Comparison of ENCODE assay signal across 20 cellular contexts in genomic region chr1:56922070-56922469, GRCh38. TPM values are rescaled to one million over a fixed set of nuclear protein-coding genes. Genes with fewer than 3 reads are reported as not detected.
"Had no signal": no experiment of that assay in that cellular context is flagged by ENCODE, and none has a peak within 500 bp of the region (broad histone marks: within the 10 kb centered on the region; RNA-seq: fewer than 3 reads in every experiment).

No MANE protein-coding gene starts in this region.

- H3K9me3 Mint-ChIP-seq: activated CD4-positive, alpha-beta memory T cell treated with anti-CD3 and anti-CD28 coated beads, Interleukin-2, amount 10 ng/mL, durations not matched to agents 7 days and 5 days; activated naive CD4-positive, alpha-beta T cell treated with anti-CD3 and anti-CD28 coated beads, Interleukin-2, amount 50 U/mL, for 24 hours; activated T-cell treated with anti-CD3 and anti-CD28 coated beads, Interleukin-2, amount 50 U/mL, for 4 hours; mesothelial cell of epicardium; stimulated activated effector memory CD8-positive, alpha-beta T cell treated with anti-CD3 and anti-CD28 coated beads, Interleukin-12 subunit alpha, Interleukin-12 subunit beta, amount 100 ng/mL, for 72 hours had no signal

- H3K4me3 ChIP-seq: adrenal gland, gastrocnemius medialis, heart left ventricle, lung, pancreas, sigmoid colon, thyroid gland, uterus had no signal

- H3K36me3 ChIP-seq: adrenal gland, gastrocnemius medialis, heart left ventricle, pancreas, sigmoid colon, thyroid gland, uterus had no signal

- H3K27ac ChIP-seq: adrenal gland, gastrocnemius medialis, heart left ventricle, pancreas, sigmoid colon, thyroid gland, uterus had no signal

- ATAC-seq: activated T-cell treated with anti-CD3 and anti-CD28 coated beads, Interleukin-2, amount 50 U/mL, for 4 hours; gastrocnemius medialis; heart left ventricle; left colon; pancreas; stimulated activated effector memory CD8-positive, alpha-beta T cell treated with anti-CD3 and anti-CD28 coated beads, Interleukin-12 subunit alpha, Interleukin-12 subunit beta, amount 100 ng/mL, for 72 hours had no signal

- DNase-seq: activated CD4-positive, alpha-beta memory T cell treated with anti-CD3 and anti-CD28 coated beads, Interleukin-2, amount 10 ng/mL, durations not matched to agents 7 days and 5 days; activated CD4-positive, alpha-beta T cell treated with anti-CD3 and anti-CD28 coated beads for 4 hours; activated effector memory CD4-positive, alpha-beta T cell treated with Interleukin-2 at 50 U/mL for 16 hours; activated T-cell treated with anti-CD3 and anti-CD28 coated beads, Interleukin-2, amount 50 U/mL, for 4 hours; adrenal gland; erythroblast; gastrocnemius medialis; heart left ventricle; left colon; pancreas; sigmoid colon; stimulated activated CD4-positive, alpha-beta T cell treated with anti-CD3 and anti-CD28 coated beads, Interleukin-2, amount 100 ng/mL, for 24 hours; thyroid gland; uterus had no signal

- H3K9me3 ChIP-seq: adrenal gland, gastrocnemius medialis, heart left ventricle, pancreas, sigmoid colon, thyroid gland, uterus had no signal

- FAIRE-seq: pancreas had no signal

- H3K4me1 Mint-ChIP-seq: activated CD4-positive, alpha-beta memory T cell treated with anti-CD3 and anti-CD28 coated beads, Interleukin-2, amount 10 ng/mL, durations not matched to agents 7 days and 5 days; activated naive CD4-positive, alpha-beta T cell treated with anti-CD3 and anti-CD28 coated beads, Interleukin-2, amount 50 U/mL, for 24 hours; stimulated activated effector memory CD8-positive, alpha-beta T cell treated with anti-CD3 and anti-CD28 coated beads, Interleukin-12 subunit alpha, Interleukin-12 subunit beta, amount 100 ng/mL, for 72 hours had no signal

- H3K36me3 Mint-ChIP-seq: activated naive CD4-positive, alpha-beta T cell treated with anti-CD3 and anti-CD28 coated beads, Interleukin-2, amount 50 U/mL, for 24 hours; mesothelial cell of epicardium; stimulated activated effector memory CD8-positive, alpha-beta T cell treated with anti-CD3 and anti-CD28 coated beads, Interleukin-12 subunit alpha, Interleukin-12 subunit beta, amount 100 ng/mL, for 72 hours had no signal

- H3K27me3 Mint-ChIP-seq: activated CD4-positive, alpha-beta memory T cell treated with anti-CD3 and anti-CD28 coated beads, Interleukin-2, amount 10 ng/mL, durations not matched to agents 7 days and 5 days had no signal

- H3K27me3 ChIP-seq: adrenal gland, gastrocnemius medialis, heart left ventricle, pancreas, sigmoid colon, thyroid gland, uterus had no signal

- H3K4me1 ChIP-seq: adrenal gland, gastrocnemius medialis, heart left ventricle, sigmoid colon, uterus had no signal

- H3K4me3 Mint-ChIP-seq: activated CD4-positive, alpha-beta memory T cell treated with anti-CD3 and anti-CD28 coated beads, Interleukin-2, amount 10 ng/mL, durations not matched to agents 7 days and 5 days; activated naive CD4-positive, alpha-beta T cell treated with anti-CD3 and anti-CD28 coated beads, Interleukin-2, amount 50 U/mL, for 24 hours; activated T-cell treated with anti-CD3 and anti-CD28 coated beads, Interleukin-2, amount 50 U/mL, for 4 hours; mesothelial cell of epicardium; stimulated activated effector memory CD8-positive, alpha-beta T cell treated with anti-CD3 and anti-CD28 coated beads, Interleukin-12 subunit alpha, Interleukin-12 subunit beta, amount 100 ng/mL, for 72 hours had no signal

- H3K27ac Mint-ChIP-seq: activated CD4-positive, alpha-beta memory T cell treated with anti-CD3 and anti-CD28 coated beads, Interleukin-2, amount 10 ng/mL, durations not matched to agents 7 days and 5 days; activated naive CD4-positive, alpha-beta T cell treated with anti-CD3 and anti-CD28 coated beads, Interleukin-2, amount 50 U/mL, for 24 hours; mesothelial cell of epicardium; stimulated activated effector memory CD8-positive, alpha-beta T cell treated with anti-CD3 and anti-CD28 coated beads, Interleukin-12 subunit alpha, Interleukin-12 subunit beta, amount 100 ng/mL, for 72 hours had no signal

RNA-seq across cellular contexts. Expression of gene C8B, which starts 43.7 kb away (rescaled TPM):
- total RNA-seq: activated CD4-positive, alpha-beta memory T cell treated with anti-CD3 and anti-CD28 coated beads, Interleukin-2, amount 10 ng/mL, durations not matched to agents 7 days and 5 days; activated T-cell treated with anti-CD3 and anti-CD28 coated beads, Interleukin-2, amount 50 U/mL, for 4 hours; adrenal gland; chondrocyte; dermis microvascular lymphatic vessel endothelial cell; heart left ventricle; left colon; mesothelial cell of epicardium; sigmoid colon; thyroid gland; uterus had no signal
- polyA plus RNA-seq: heart left ventricle, sigmoid colon had no signal
